In genomic region chr6:7770601-7771000, GRCh38 we compare ENCODE assay signal across 24 cellular contexts. TPM values are rescaled to one million over a fixed set of nuclear protein-coding genes. Genes with fewer than 3 reads are reported as not detected.
DNase-seq lines count a peak whose midpoint lies in the region; ATAC-seq, FAIRE-seq and TF ChIP-seq lines count a peak whose summit lies in the region.
"Had no signal": no experiment of that assay in that cellular context is flagged by ENCODE, and none has a peak within 500 bp of the region (broad histone marks: within the 10 kb centered on the region; RNA-seq: fewer than 3 reads in every experiment).

No MANE protein-coding gene starts in this region.

- peaks cover 3% of the 10 kb centered on the region; the same call in 1 of the 2 replicates for H3K9me3 ChIP-seq in SJSA1 (replicated peaks)
- no peaks in the 10 kb centered on the region for H3K9me3 ChIP-seq in H1 (ENCODE audit: insufficient read depth in 2 of 2, low read depth in 1 of 2, low read length in 1 of 2)
- H3K9me3 ChIP-seq: BE2C had no signal

- no peaks in the 10 kb centered on the region for H3K36me3 Mint-ChIP-seq in GM23338 (ENCODE audit: low read depth)
- no peaks in the 10 kb centered on the region for H3K36me3 Mint-ChIP-seq in activated naive CD4-positive, alpha-beta T cell treated with anti-CD3 and anti-CD28 coated beads for 36 hours (ENCODE audit: low read depth)
- H3K36me3 Mint-ChIP-seq: CD4-positive, CD25-positive, alpha-beta regulatory T cell had no signal

- peaks cover 2% of the 10 kb centered on the region for H3K27me3 Mint-ChIP-seq in GM23338 (ENCODE audit: insufficient read depth, low read depth, poor library complexity)
- H3K27me3 Mint-ChIP-seq in activated naive CD4-positive, alpha-beta T cell treated with anti-CD3 and anti-CD28 coated beads for 36 hours (ENCODE audit: low read depth) = peaks cover 18% of the 10 kb centered on the region
- H3K27me3 Mint-ChIP-seq: CD4-positive, CD25-positive, alpha-beta regulatory T cell had no signal

- no peak overlapping the region for H2AK5ac ChIP-seq in H1 (ENCODE audit: low read depth, low read length)

- no peak overlapping the region for H4K5ac ChIP-seq in H1 (ENCODE audit: insufficient read length, low read depth, low read length)

- no peak overlapping the region for H3K4me3 ChIP-seq in GM23338
- H3K4me3 ChIP-seq in SJSA1 = no peak overlapping the region
- H3K4me3 ChIP-seq in H1 (ENCODE audit: extremely low read depth in 1 of 4, insufficient read depth in 2 of 4, low read depth in 3 of 4, low read length in 4 of 4) = peak overlapping the region in 1 of 4 experiments; percentile 26; a peak in 2 of 8 replicates
- H3K4me3 ChIP-seq: PC-9 had no signal

- ATAC-seq in GM23338 (peak; percentile 77), Right ventricle myocardium inferior (no peak)

- no peak for TF ChIP-seq RAD21 in H1 (IDR thresholded peaks at IDR 0.05 in 1 of 2, conservative IDR thresholded peaks at IDR 0.05 in 1 of 2; ENCODE audit: low read depth in 2 of 2, low read length in 2 of 2)

- TF ChIP-seq EP300 in H1 (IDR thresholded peaks at IDR 0.05; ENCODE audit: borderline replicate concordance in 1 of 2, low read depth in 2 of 2, low read length in 2 of 2) = no peak

- TF ChIP-seq POLR2A in H1 (IDR thresholded peaks at IDR 0.05; ENCODE audit: control extremely low read depth in 1 of 2, low read depth in 2 of 2, low read length in 2 of 2) = no peak

- H3K23ac ChIP-seq in H1 (ENCODE audit: insufficient read length) = no peak overlapping the region

- H3K4me1 ChIP-seq in GM23338 (ENCODE audit: insufficient read depth) (peaks cover 27% of the 10 kb centered on the region), SJSA1 (replicated peaks) (peaks cover 37% of the 10 kb centered on the region), H1 (replicated peaks in 1 of 4; ENCODE audit: control insufficient read depth in 3 of 4, insufficient read depth in 4 of 4, low read length in 3 of 4) (peaks cover 0 to 13% (median 5%) of the 10 kb centered on the region in 4 experiments; a peak in 4 of 7 replicates)
- H3K4me1 ChIP-seq: BE2C had no signal

- H3K9me2 ChIP-seq in GM23338 (ENCODE audit: insufficient read depth) = peaks cover 3% of the 10 kb centered on the region; the same call in 1 of the 2 replicates

- WGBS in H1 (ENCODE audit: extremely low coverage in 1 of 2, insufficient coverage in 1 of 2, insufficient read length in 1 of 2, insufficient replicate concordance in 2 of 2, low coverage in 1 of 2, low lambda C conversion rate in 2 of 2, missing lambda C conversion rate in 1 of 2), 2 experiments = 79% methylated on average over 3 of the region's 3 CpGs; no CpG with 5 or more reads in 1 of the 2 experiments

- no peak overlapping the region for H2BK120ac ChIP-seq in H1 (replicated peaks; ENCODE audit: low read depth, low read length)

- TF ChIP-seq CTCF in GM23338 (conservative IDR thresholded peaks at IDR 0.05; ENCODE audit: low read depth in 2 of 2) = no peak
- TF ChIP-seq CTCF in H1 (IDR thresholded peaks at IDR 0.05; ENCODE audit: control extremely low read depth in 1 of 3, insufficient read depth in 1 of 3, low read depth in 1 of 3, low read length in 3 of 3) = no peak

- no peaks in the 10 kb centered on the region for H3K79me1 ChIP-seq in H1 (ENCODE audit: low read depth, low read length)

- no peak overlapping the region for H4K91ac ChIP-seq in H1 (replicated peaks; ENCODE audit: insufficient read length, low read length)

- intact Hi-C loops in Right ventricle myocardium inferior (cut with DNase I) = no loop called here
- intact Hi-C loops in posterior cingulate gyrus (cut with DNase I) = no loop called here
- intact Hi-C loops in activated naive CD4-positive, alpha-beta T cell treated with anti-CD3 and anti-CD28 coated beads for 36 hours (cut with micrococcal nuclease) = no loop called here

- no peak overlapping the region for H3K18ac ChIP-seq in H1 (ENCODE audit: extremely low read depth, low read length)

- H3K4ac ChIP-seq in H1 (replicated peaks; ENCODE audit: insufficient read length, low read depth, low read length) = no peak overlapping the region

- H2BK5ac ChIP-seq in H1 (ENCODE audit: low read depth, low read length) = no peak overlapping the region

- H2BK12ac ChIP-seq in H1 (ENCODE audit: low read depth, low read length) = no peak overlapping the region

- H2AFZ ChIP-seq in GM23338 = no peak overlapping the region
- no peak overlapping the region for H2AFZ ChIP-seq in H1 (ENCODE audit: low read length)
- H2AFZ ChIP-seq: PC-9 had no signal

- H4K8ac ChIP-seq in H1 (ENCODE audit: extremely low read depth, insufficient read depth, low read length) = no peak overlapping the region

- no peaks in the 10 kb centered on the region for H3K23me2 ChIP-seq in H1 (ENCODE audit: low read depth, low read length)

- H3K27ac ChIP-seq in GM23338 (ENCODE audit: low read depth) = 0 out of 2 replicates have a peak overlapping the region, but pooled peaks have one; percentile 36
- peak overlapping the region; percentile 81 for H3K27ac ChIP-seq in SJSA1
- 0 out of 2 replicates have a peak overlapping the region, but pooled peaks have one; percentile 12 for H3K27ac ChIP-seq in H1 (ENCODE audit: low read depth, low read length)

- CTCF ChIA-PET in H1 (lab: Charles Lee; ENCODE audit: partially characterized antibody) = interaction anchor here (0.8 to 1.7 kb wide), 3 partner anchors 8 to 102 kb away, joined by 3 to 5 read pairs (median 3); no protein-coding TSS in a partner anchor
- CTCF ChIA-PET in activated naive CD4-positive, alpha-beta T cell treated with anti-CD3 and anti-CD28 coated beads for 36 hours (lab: Charles Lee) = no interaction called here

- no peak overlapping the region for H3K56ac ChIP-seq in H1 (replicated peaks; ENCODE audit: insufficient read length, low read depth, low read length)

- H3K79me2 ChIP-seq in GM23338 (replicated peaks; ENCODE audit: insufficient read depth) (no peaks in the 10 kb centered on the region), H1 (ENCODE audit: control insufficient read depth in 1 of 2, insufficient read depth in 2 of 2, low read length in 2 of 2) (no peaks in the 10 kb centered on the region)

- POLR2A ChIA-PET in H1 (lab: Charles Lee; ENCODE audit: partially characterized antibody) = no interaction called here

- DNase-seq in GM23338 (ENCODE audit: low spot score) (peak; percentile 46), SJSA1 (ENCODE audit: low read depth in 1 of 2, low spot score in 2 of 2) (no peak), H1 (ENCODE audit: low read depth in 1 of 2, low spot score in 2 of 2) (no peak), iPS-NIHi11 (ENCODE audit: low spot score) (peak; percentile 33), Right ventricle myocardium inferior (ENCODE audit: missing footprints) (no peak), DMS79 (lab: John Stamatoyannopoulos, UW) (no peak), posterior cingulate gyrus (no peak)
- no peak for DNase-seq in activated naive CD4-positive, alpha-beta T cell treated with anti-CD3 and anti-CD28 coated beads for 36 hours
- DNase-seq: ACHN; BE2C; CD4-positive, CD25-positive, alpha-beta regulatory T cell; COR-L47; NCI-H1048; NCI-H1694; NCI-H2029 treated with DMSO at 0.1 percent for 48 hours; NCI-H446 treated with DMSO at 0.1 percent for 48 hours; NCI-H526; NCI-H82; NK-92 treated with Interleukin-12 subunit alpha and Interleukin-12 subunit beta, amount 100 ng/mL, for 24 hours; PC-9; RPMI8226; SHP77 had no signal

- no peaks in the 10 kb centered on the region for H3K27me3 ChIP-seq in GM23338 (ENCODE audit: insufficient read depth)
- no peaks in the 10 kb centered on the region for H3K27me3 ChIP-seq in SJSA1 (replicated peaks)
- H3K27me3 ChIP-seq in H1 (replicated peaks in 1 of 4; ENCODE audit: control insufficient read depth in 3 of 4, extremely low read depth in 1 of 4, insufficient read depth in 3 of 4, low read length in 3 of 4) = no peaks in the 10 kb centered on the region

- FAIRE-seq in H1 (lab: Jason Lieb, UNC) = no peak
- FAIRE-seq: G401.6 had no signal

- no peak overlapping the region for H3K14ac ChIP-seq in H1 (ENCODE audit: insufficient read length)

- no peak overlapping the region for H2BK20ac ChIP-seq in H1 (ENCODE audit: low read length)

- H3K4me3 Mint-ChIP-seq in GM23338 = peak overlapping the region; percentile 27; the same call in 1 of the 3 replicates
- H3K4me3 Mint-ChIP-seq in activated naive CD4-positive, alpha-beta T cell treated with anti-CD3 and anti-CD28 coated beads for 36 hours = no peak overlapping the region
- H3K4me3 Mint-ChIP-seq: IgD-negative memory B cell had no signal

- H3K4me1 Mint-ChIP-seq in GM23338 = peaks cover 42% of the 10 kb centered on the region
- no peaks in the 10 kb centered on the region for H3K4me1 Mint-ChIP-seq in activated naive CD4-positive, alpha-beta T cell treated with anti-CD3 and anti-CD28 coated beads for 36 hours (ENCODE audit: low read depth)
- H3K4me1 Mint-ChIP-seq: CD4-positive, CD25-positive, alpha-beta regulatory T cell; IgD-negative memory B cell had no signal

- peak overlapping the region; percentile 89 for H3K27ac Mint-ChIP-seq in GM23338
- no peak overlapping the region for H3K27ac Mint-ChIP-seq in activated naive CD4-positive, alpha-beta T cell treated with anti-CD3 and anti-CD28 coated beads for 36 hours
- H3K27ac Mint-ChIP-seq: CD4-positive, CD25-positive, alpha-beta regulatory T cell; IgD-negative memory B cell had no signal

- no peaks in the 10 kb centered on the region for H3K36me3 ChIP-seq in GM23338 (ENCODE audit: insufficient read depth)
- no peaks in the 10 kb centered on the region for H3K36me3 ChIP-seq in SJSA1
- H3K36me3 ChIP-seq in H1 (ENCODE audit: control insufficient read depth in 2 of 4, insufficient read depth in 4 of 4, low read length in 3 of 4) = no peaks in the 10 kb centered on the region
- H3K36me3 ChIP-seq: BE2C had no signal

- H3K4me2 ChIP-seq in GM23338 = peak overlapping the region; percentile 54
- peak overlapping the region; percentile 2 to 34; a peak in 1 of 4 replicates for H3K4me2 ChIP-seq in H1 (ENCODE audit: insufficient read depth in 1 of 2, low read depth in 2 of 2, low read length in 2 of 2)
- H3K4me2 ChIP-seq: PC-9 had no signal

- no peak overlapping the region for H2BK15ac ChIP-seq in H1 (ENCODE audit: low read length)

- no peaks in the 10 kb centered on the region for H3F3A ChIP-seq in GM23338 (replicated peaks; ENCODE audit: low read depth)

- no peaks in the 10 kb centered on the region for H4K20me1 ChIP-seq in GM23338 (replicated peaks; ENCODE audit: insufficient read depth)
- H4K20me1 ChIP-seq in H1 (replicated peaks in 1 of 2; ENCODE audit: control insufficient read depth in 1 of 2, insufficient read depth in 2 of 2, low read length in 2 of 2) = no peaks in the 10 kb centered on the region

- H3K9ac ChIP-seq in H1 (replicated peaks in 1 of 4; ENCODE audit: extremely low read depth in 1 of 4, low read depth in 3 of 4, low read length in 3 of 4) = no peak overlapping the region

- no peaks in the 10 kb centered on the region for H3K9me3 Mint-ChIP-seq in GM23338
- H3K9me3 Mint-ChIP-seq in activated naive CD4-positive, alpha-beta T cell treated with anti-CD3 and anti-CD28 coated beads for 36 hours = no peaks in the 10 kb centered on the region
- H3K9me3 Mint-ChIP-seq: CD4-positive, CD25-positive, alpha-beta regulatory T cell had no signal

RNA-seq across cellular contexts. Expression of gene BMP6, which starts 44.7 kb away (rescaled TPM):
- total RNA-seq in GM23338 (2014; rRNA removed; shearing (Covaris generic)) = 2.8 and 3.1 TPM in 2 replicates
- polyA plus RNA-seq in GM23338 (2016; fragmentation: Nextera tagmentation; extraction: Ambion mirVana) (0.56 and 0.84 TPM in 2 replicates), H1 (2011; rRNA removed) (2.0 and 2.2 TPM in 2 replicates)
- 1.4 and 1.7 TPM in 2 replicates for total RNA-seq in SJSA1 (2014; rRNA removed; shearing (Covaris generic))
- total RNA-seq in H1 (2021; fragmentation: NEBNext Ultra II Directional; extraction: Animal tissue kit (Norgen Biotek cat#: 25700)) = 1.8 and 2.1 TPM in 2 replicates
- polyA plus RNA-seq in H1 (2011; cell fraction: cytosol; rRNA removed) = 2.5 TPM
- polyA plus RNA-seq in H1 (2011; cell fraction: nucleus; rRNA removed) = 2.3 TPM
- polyA plus RNA-seq in H1 (2012, experiment 1 of 2) = 1.5 to 1.8 TPM (median 1.8 TPM) in 4 replicates
- 0.60 TPM for polyA plus RNA-seq in H1 (2012, experiment 2 of 2)
- polyA plus RNA-seq in H1 (2013, experiment 1 of 2) = 1.2 TPM
- polyA plus RNA-seq in H1 (2013, experiment 2 of 2) = 1.3 TPM
- 3.3 and 4.3 TPM in 2 replicates for polyA minus RNA-seq in H1 (2011; rRNA and poly(A)+ RNA removed)
- 3.7 TPM for polyA minus RNA-seq in H1 (2011; cell fraction: cytosol; rRNA and poly(A)+ RNA removed)
- 3.7 TPM for polyA minus RNA-seq in H1 (2011; cell fraction: nucleus; rRNA and poly(A)+ RNA removed)
- 1.6 TPM for total RNA-seq in Right ventricle myocardium inferior
- total RNA-seq in activated naive CD4-positive, alpha-beta T cell treated with anti-CD3 and anti-CD28 coated beads for 36 hours = under 1 TPM; 0.32 to 0.36 TPM
- total RNA-seq: PC-9 had no signal
- polyA plus RNA-seq: CD4-positive, CD25-positive, alpha-beta regulatory T cell had no signal

Comparison
In these comparisons a context has a peak if more than half of its experiments do, and no peak if none do; other contexts are left out.
1. DNase-seq: peak in GM23338 (single experiment) and iPS-NIHi11 (single experiment); none in SJSA1 (0 of 2), H1 (0 of 2), Right ventricle myocardium inferior (single experiment), DMS79 (single experiment), posterior cingulate gyrus (0 of 10) and activated naive CD4-positive, alpha-beta T cell treated with anti-CD3 and anti-CD28 coated beads for 36 hours (single experiment).
2. H3K27ac ChIP-seq: peak in every context shown above with its lines; median percentile 81 in SJSA1; 36 in GM23338; 12 in H1.